Comparison of ENCODE assay signal across 1 cellular context in the genomic region with DNA sequence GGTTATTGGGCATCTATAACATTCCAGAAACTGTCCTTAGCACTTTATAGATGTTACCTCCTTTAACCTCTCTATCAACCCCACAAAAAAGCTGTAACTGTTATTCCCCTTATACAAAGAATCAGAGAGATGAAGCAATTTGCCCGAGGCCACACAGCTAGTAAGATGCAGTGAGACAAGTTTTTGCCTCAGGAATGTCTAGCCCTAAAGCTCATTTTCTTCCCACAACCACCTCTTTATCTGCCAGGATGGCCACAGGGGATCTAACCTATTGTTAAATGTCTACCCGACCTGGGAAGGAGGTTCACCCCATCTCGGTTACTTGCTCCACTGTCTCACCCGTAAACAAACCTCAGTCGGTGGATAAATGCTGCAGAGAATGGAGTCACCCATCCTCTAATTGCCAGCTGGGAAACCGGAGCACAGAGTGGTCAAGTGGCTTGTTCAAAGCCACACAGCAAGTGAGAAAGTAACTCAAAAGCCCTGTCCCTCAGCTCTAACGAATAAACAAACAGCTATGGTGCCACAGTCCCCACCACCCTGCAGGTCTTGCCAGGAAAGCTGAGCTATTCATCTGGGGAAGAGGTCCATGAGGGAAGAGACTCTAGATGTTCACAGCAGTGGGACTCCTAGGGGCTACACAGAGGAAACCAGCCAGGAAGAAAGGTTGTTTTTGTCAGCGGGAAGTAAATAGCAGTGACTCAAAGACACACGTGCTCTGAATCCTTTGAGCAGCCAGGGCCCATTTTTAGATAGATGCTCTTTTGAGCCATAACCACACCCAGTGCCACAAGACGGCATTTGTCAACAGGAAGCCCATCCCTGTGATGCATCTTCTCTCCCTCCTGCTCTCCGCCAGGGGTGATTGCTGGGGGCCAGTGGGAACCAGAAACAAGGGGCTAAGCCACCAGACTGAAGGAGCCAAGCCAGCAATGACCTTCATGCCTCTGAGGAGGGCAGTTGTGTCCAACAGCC.
TF ChIP-seq lines count a peak whose summit lies in the region.

No MANE protein-coding gene starts in this region.

TF ChIP-seq in K562, 482 proteins besides CTCF, POLR2A, EP300 and RAD21:
- TF ChIP-seq CTBP1 (IDR thresholded peaks at IDR 0.05; ENCODE audit: borderline replicate concordance) (peak; percentile 34; the same call in 1 of the 2 replicates), BHLHE40 (IDR thresholded peaks at IDR 0.05; ENCODE audit: low read length) (peak; percentile 42; the same call in 1 of the 2 replicates), FOXK1 (CRISPR knock-in tag; IDR thresholded peaks at IDR 0.05; ENCODE audit: borderline replicate concordance) (0 out of 2 replicates have a peak, but pooled peaks have one; percentile 7), ZNF79 (CRISPR knock-in tag; IDR thresholded peaks at IDR 0.05; ENCODE audit: low read depth) (no peak), CBX8 (IDR thresholded peaks at IDR 0.05; ENCODE audit: borderline replicate concordance, extremely low read depth, low read depth, low read length, poor library complexity, severe bottlenecking) (peak; percentile 79), PHF20 (IDR thresholded peaks at IDR 0.05; ENCODE audit: partially characterized antibody) (no peak), FOXK2 (conservative IDR thresholded peaks at IDR 0.05 in 1 of 2, IDR thresholded peaks at IDR 0.05 in 1 of 2; ENCODE audit: low read depth in 2 of 2) (0 out of 4 replicates have a peak, but pooled peaks of 1 of the 2 experiments have one; percentile 31), KHSRP (IDR thresholded peaks at IDR 0.05) (no peak), SMARCA5 (IDR thresholded peaks at IDR 0.05) (0 out of 2 replicates have a peak, but pooled peaks have one; percentile 40), ZFP36 (IDR thresholded peaks at IDR 0.05; ENCODE audit: low read depth, low read length, partially characterized antibody) (peak; percentile 76), BCOR (IDR thresholded peaks at IDR 0.05) (peak; percentile 53; the same call in 1 of the 2 replicates)
- TF ChIP-seq, protein P1, sequence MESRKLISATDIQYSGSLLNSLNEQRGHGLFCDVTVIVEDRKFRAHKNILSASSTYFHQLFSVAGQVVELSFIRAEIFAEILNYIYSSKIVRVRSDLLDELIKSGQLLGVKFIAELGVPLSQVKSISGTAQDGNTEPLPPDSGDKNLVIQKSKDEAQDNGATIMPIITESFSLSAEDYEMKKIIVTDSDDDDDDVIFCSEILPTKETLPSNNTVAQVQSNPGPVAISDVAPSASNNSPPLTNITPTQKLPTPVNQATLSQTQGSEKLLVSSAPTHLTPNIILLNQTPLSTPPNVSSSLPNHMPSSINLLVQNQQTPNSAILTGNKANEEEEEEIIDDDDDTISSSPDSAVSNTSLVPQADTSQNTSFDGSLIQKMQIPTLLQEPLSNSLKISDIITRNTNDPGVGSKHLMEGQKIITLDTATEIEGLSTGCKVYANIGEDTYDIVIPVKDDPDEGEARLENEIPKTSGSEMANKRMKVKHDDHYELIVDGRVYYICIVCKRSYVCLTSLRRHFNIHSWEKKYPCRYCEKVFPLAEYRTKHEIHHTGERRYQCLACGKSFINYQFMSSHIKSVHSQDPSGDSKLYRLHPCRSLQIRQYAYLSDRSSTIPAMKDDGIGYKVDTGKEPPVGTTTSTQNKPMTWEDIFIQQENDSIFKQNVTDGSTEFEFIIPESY (CRISPR knock-in tag; IDR thresholded peaks at IDR 0.05), result no peak
- TF ChIP-seq, protein P2, sequence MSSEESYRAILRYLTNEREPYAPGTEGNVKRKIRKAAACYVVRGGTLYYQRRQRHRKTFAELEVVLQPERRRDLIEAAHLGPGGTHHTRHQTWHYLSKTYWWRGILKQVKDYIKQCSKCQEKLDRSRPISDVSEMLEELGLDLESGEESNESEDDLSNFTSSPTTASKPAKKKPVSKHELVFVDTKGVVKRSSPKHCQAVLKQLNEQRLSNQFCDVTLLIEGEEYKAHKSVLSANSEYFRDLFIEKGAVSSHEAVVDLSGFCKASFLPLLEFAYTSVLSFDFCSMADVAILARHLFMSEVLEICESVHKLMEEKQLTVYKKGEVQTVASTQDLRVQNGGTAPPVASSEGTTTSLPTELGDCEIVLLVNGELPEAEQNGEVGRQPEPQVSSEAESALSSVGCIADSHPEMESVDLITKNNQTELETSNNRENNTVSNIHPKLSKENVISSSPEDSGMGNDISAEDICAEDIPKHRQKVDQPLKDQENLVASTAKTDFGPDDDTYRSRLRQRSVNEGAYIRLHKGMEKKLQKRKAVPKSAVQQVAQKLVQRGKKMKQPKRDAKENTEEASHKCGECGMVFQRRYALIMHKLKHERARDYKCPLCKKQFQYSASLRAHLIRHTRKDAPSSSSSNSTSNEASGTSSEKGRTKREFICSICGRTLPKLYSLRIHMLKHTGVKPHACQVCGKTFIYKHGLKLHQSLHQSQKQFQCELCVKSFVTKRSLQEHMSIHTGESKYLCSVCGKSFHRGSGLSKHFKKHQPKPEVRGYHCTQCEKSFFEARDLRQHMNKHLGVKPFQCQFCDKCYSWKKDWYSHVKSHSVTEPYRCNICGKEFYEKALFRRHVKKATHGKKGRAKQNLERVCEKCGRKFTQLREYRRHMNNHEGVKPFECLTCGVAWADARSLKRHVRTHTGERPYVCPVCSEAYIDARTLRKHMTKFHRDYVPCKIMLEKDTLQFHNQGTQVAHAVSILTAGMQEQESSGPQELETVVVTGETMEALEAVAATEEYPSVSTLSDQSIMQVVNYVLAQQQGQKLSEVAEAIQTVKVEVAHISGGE (CRISPR knock-in tag; IDR thresholded peaks at IDR 0.05), result peak in 1 of 3 experiments; percentile 34; a peak in 1 of 6 replicates
TF ChIP-seq in K562: peak in this region for 9.
